In the genomic region with DNA sequence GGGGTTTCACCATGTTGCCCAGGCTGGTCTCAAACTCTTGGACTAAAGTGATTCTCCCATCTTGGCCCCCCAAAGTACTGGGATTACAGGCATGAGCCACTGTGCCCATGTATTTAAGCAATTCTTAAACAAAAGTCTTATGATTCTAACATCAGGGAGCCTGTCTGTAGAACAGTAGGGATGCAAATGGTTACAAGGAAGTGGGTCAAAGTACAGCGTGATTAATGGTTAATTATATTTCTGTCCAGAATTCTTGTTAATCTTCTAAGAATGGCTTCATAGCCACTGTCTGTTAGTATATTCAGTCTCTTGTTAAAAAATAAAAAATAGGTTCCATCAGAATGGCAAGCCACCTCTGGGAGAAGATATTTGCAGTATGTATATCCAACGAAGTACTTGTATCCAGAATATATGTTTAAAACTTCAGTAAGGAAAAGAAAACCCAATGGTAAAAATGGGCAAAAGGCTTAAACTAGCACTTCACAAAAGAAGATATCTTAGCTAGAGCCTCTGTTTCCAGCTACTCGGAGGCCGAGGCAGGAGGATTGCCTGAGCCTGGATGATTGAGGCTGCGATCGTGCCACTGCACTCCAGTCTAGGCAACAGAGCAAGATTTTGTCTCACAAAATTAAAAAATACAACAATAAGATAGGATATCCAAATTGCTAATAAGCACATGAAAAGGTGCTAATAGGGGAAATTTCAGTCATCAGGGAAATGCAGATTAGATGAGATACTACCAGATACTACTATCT, we compare ENCODE assay signal across 23 cellular contexts.
"Had no signal": no experiment of that assay in that cellular context is flagged by ENCODE, and none has a peak within 500 bp of the region (broad histone marks: within the 10 kb centered on the region; RNA-seq: fewer than 3 reads in every experiment).

No MANE protein-coding gene starts in this region.

- H3K4me3 ChIP-seq: left lung, neural progenitor cell, prostate gland, skin epidermis, stomach, testis had no signal

- H3K36me3 ChIP-seq: neural progenitor cell, prostate gland had no signal

- H3K27me3 ChIP-seq: left lung, neural progenitor cell, stomach, testis had no signal

- ATAC-seq: effector memory CD8-positive, alpha-beta T cell; left lung; right cardiac atrium; T-helper 17 cell had no signal

- H2AFZ ChIP-seq: neural progenitor cell had no signal

- H3K9me3 Mint-ChIP-seq: effector memory CD8-positive, alpha-beta T cell; neural progenitor cell; type B pancreatic cell had no signal

- H3K4me2 ChIP-seq: neural progenitor cell had no signal

- H3K27ac Mint-ChIP-seq: activated naive CD8-positive, alpha-beta T cell treated with anti-CD3 and anti-CD28 coated beads for 36 hours; activated T-helper 1 cell treated with anti-CD3 and anti-CD28 coated beads, Interleukin-12 subunit alpha, Interleukin-12 subunit beta, Interleukin-2, Interleukin-4 antibody, amounts not matched to agents 30 ng/mL and 10 ng/mL and 1 ng/mL, durations not matched to agents 14 hours and 24 hours and 36 hours; dendritic cell treated with granulocyte-macrophage colony-stimulating factor and Interleukin-4, amounts not matched to agents 40 ng/mL and 50 ng/mL, for 4 days; effector memory CD8-positive, alpha-beta T cell; neural progenitor cell; T-helper 17 cell; type B pancreatic cell had no signal

- H3K9me3 ChIP-seq: left lung, prostate gland, stomach, testis had no signal

- H3K27me3 Mint-ChIP-seq: activated naive CD8-positive, alpha-beta T cell treated with anti-CD3 and anti-CD28 coated beads for 36 hours; dendritic cell treated with granulocyte-macrophage colony-stimulating factor and Interleukin-4, amounts not matched to agents 40 ng/mL and 50 ng/mL, for 4 days; effector memory CD8-positive, alpha-beta T cell; T-helper 17 cell; type B pancreatic cell had no signal

- H3K27ac ChIP-seq: epithelial cell of prostate, left lung, neural progenitor cell, prostate gland, skin epidermis, testis, WERI-Rb-1 had no signal

- H3K4me1 ChIP-seq: left lung, neural progenitor cell, prostate gland, testis had no signal

- H3K9ac ChIP-seq: neural progenitor cell had no signal

- DNase-seq: activated CD4-positive, alpha-beta T cell treated with anti-CD3 and anti-CD28 coated beads for 1 hour; activated CD4-positive, alpha-beta T cell treated with anti-CD3 and anti-CD28 coated beads, Interleukin-2, amount 50 U/mL, for 48 hours; activated naive CD8-positive, alpha-beta T cell treated with anti-CD3 and anti-CD28 coated beads for 36 hours; activated T-cell treated with anti-CD3 and anti-CD28 coated beads for 4 hours; amniotic stem cell; effector memory CD8-positive, alpha-beta T cell; foreskin fibroblast; hippocampal formation; left lung; right cardiac atrium; stimulated activated CD4-positive, alpha-beta T cell treated with anti-CD3 and anti-CD28 coated beads, Interleukin-15, amount 100 ng/mL, for 24 hours; stimulated activated CD4-positive, alpha-beta T cell treated with anti-CD3 and anti-CD28 coated beads, Interleukin-2, amount 100 ng/mL, for 48 hours; stomach; T-helper 17 cell; testis; WERI-Rb-1 had no signal

- H3K4me3 Mint-ChIP-seq: activated naive CD8-positive, alpha-beta T cell treated with anti-CD3 and anti-CD28 coated beads for 36 hours; activated T-helper 1 cell treated with anti-CD3 and anti-CD28 coated beads, Interleukin-12 subunit alpha, Interleukin-12 subunit beta, Interleukin-2, Interleukin-4 antibody, amounts not matched to agents 30 ng/mL and 10 ng/mL and 1 ng/mL, durations not matched to agents 14 hours and 24 hours and 36 hours; dendritic cell treated with granulocyte-macrophage colony-stimulating factor and Interleukin-4, amounts not matched to agents 40 ng/mL and 50 ng/mL, for 4 days; effector memory CD8-positive, alpha-beta T cell; neural progenitor cell; T-helper 17 cell; type B pancreatic cell had no signal

- H3K4me1 Mint-ChIP-seq: neural progenitor cell had no signal
